In the genomic region with DNA sequence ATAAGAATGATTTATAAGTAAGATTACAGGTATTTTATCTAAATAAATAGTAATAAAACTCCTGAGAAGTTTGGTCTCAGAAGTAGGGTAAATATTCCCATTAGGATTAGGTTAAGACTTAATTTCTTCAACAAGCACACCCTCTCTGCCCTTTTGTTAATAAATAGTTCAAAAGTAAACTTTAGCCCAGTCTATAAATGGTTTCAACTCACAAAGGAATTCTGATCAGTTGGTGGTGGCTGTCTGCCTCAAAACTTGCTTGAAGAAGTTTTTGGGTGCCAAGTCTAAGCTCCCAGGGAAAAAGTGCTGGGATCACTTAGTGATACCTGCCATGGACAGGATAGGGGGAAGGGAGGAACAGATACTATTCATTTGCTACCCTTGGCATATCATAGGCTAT, we compare ENCODE assay signal across 16 cellular contexts. TPM values are rescaled to one million over a fixed set of nuclear protein-coding genes. Genes with fewer than 3 reads are reported as not detected.
DNase-seq lines count a peak whose midpoint lies in the region; ATAC-seq, FAIRE-seq and TF ChIP-seq lines count a peak whose summit lies in the region.
"Had no signal": no experiment of that assay in that cellular context is flagged by ENCODE, and none has a peak within 500 bp of the region (broad histone marks: within the 10 kb centered on the region; RNA-seq: fewer than 3 reads in every experiment).

No MANE protein-coding gene starts in this region.

- in situ Hi-C loops in Panc1 (cut with HindIII; ENCODE audit: low pct_unique_long_range_greater_than_20kb, low sequenced_read_pairs), result no loop called here

- no peaks in the 10 kb centered on the region for H3K9me3 ChIP-seq in Panc1 (ENCODE audit: control insufficient read depth, insufficient read depth, low read depth, low read length)
- H3K9me3 ChIP-seq in esophagus muscularis mucosa, result no peaks in the 10 kb centered on the region
- no peaks in the 10 kb centered on the region for H3K9me3 ChIP-seq in muscle layer of colon (ENCODE audit: low read length)
- H3K9me3 ChIP-seq in PC-3 (ENCODE audit: low read length), result no peaks in the 10 kb centered on the region

- H3K9ac ChIP-seq in muscle layer of colon (ENCODE audit: low read length), result no peak overlapping the region
- no peak overlapping the region for H3K9ac ChIP-seq in PC-3 (ENCODE audit: low read length)

- intact Hi-C loops in Panc1 (cut with micrococcal nuclease; ENCODE audit: unreplicated experiment), result no loop called here
- intact Hi-C loops in esophagus muscularis mucosa (cut with DNase I), result no loop called here
- intact Hi-C loops in PC-3 (cut with micrococcal nuclease), result no loop called here

- peak; percentile 32; the same call in 1 of the 2 replicates for ATAC-seq in Panc1
- ATAC-seq in activated CD4-positive, CD25-positive, alpha-beta regulatory T cell treated with anti-CD3 and anti-CD28 coated beads, Interleukin-2, amount 50 U/mL, for 24 hours, result no peak
- no peak for ATAC-seq in PC-3
- no peak for ATAC-seq in GM18868 (IDR thresholded peaks at IDR 0.05; ENCODE audit: unreplicated experiment)
- ATAC-seq: K562 had no signal

- no peak overlapping the region for H2AFZ ChIP-seq in PC-3 (ENCODE audit: low read length)

- TF ChIP-seq CTCF in Panc1 (IDR thresholded peaks at IDR 0.05) (no peak), esophagus muscularis mucosa (IDR thresholded peaks at IDR 0.05) (no peak), PC-3 (conservative IDR thresholded peaks at IDR 0.05; ENCODE audit: low read depth, low read length) (no peak), D721Med (IDR thresholded peaks at IDR 0.05; ENCODE audit: insufficient read depth, missing control alignments) (no peak)

- H3K36me3 ChIP-seq in Panc1 (ENCODE audit: control insufficient read depth, insufficient read depth, low read length) (peaks cover 4% of the 10 kb centered on the region; the same call in 1 of the 2 replicates), esophagus muscularis mucosa (no peaks in the 10 kb centered on the region), muscle layer of colon (ENCODE audit: insufficient read depth, low read length) (no peaks in the 10 kb centered on the region), PC-3 (ENCODE audit: low read depth, low read length) (no peaks in the 10 kb centered on the region)
- H3K36me3 ChIP-seq: brain microvascular endothelial cell had no signal

- no peak for DNase-seq in Panc1 (ENCODE audit: low read depth, low spot score)
- no peak for DNase-seq in esophagus muscularis mucosa (ENCODE audit: extremely low spot score)
- no peak for DNase-seq in PC-3
- no peak for DNase-seq in D721Med (ENCODE audit: insufficient read length, low spot score)
- DNase-seq: activated CD4-positive, alpha-beta T cell treated with anti-CD3 and anti-CD28 coated beads, Interleukin-2, amount 50 U/mL, for 1 hour; activated naive CD4-positive, alpha-beta T cell treated with anti-CD3 and anti-CD28 coated beads for 36 hours; activated T-cell treated with anti-CD3 and anti-CD28 coated beads for 4 hours; brain microvascular endothelial cell; COR-L47; effector memory CD4-positive, alpha-beta T cell; NCI-H69 had no signal

- TF ChIP-seq EP300 in esophagus muscularis mucosa (IDR thresholded peaks at IDR 0.05), result no peak

- BruUV-seq in Panc1 (replicated peaks; lab: Mats Ljungman, UMichigan), result no TSS peak
- BruUV-seq in PC-3 (replicated peaks; lab: Mats Ljungman, UMichigan), result no TSS peak

- no peaks in the 10 kb centered on the region for H4K20me1 ChIP-seq in PC-3 (ENCODE audit: low read length)

- CTCF ChIA-PET in Panc1 (lab: Charles Lee), result no interaction called here
- CTCF ChIA-PET in PC-3 (lab: Charles Lee), result no interaction called here

- H3K4me1 ChIP-seq in Panc1 (ENCODE audit: control insufficient read depth, insufficient read depth, low read length), result peaks cover 92% of the 10 kb centered on the region
- H3K4me1 ChIP-seq in esophagus muscularis mucosa, result peaks cover 87 to 100% (median 98%) of the 10 kb centered on the region in 4 donors
- peaks cover 82% of the 10 kb centered on the region for H3K4me1 ChIP-seq in muscle layer of colon (ENCODE audit: insufficient read depth, low read length)
- H3K4me1 ChIP-seq in PC-3 (ENCODE audit: insufficient read depth, low read length), result no peaks in the 10 kb centered on the region

- FAIRE-seq in D721Med (lab: Jason Lieb, UNC), result no peak
- FAIRE-seq: K562 had no signal

- H3K4me2 ChIP-seq in PC-3 (ENCODE audit: low read length), result no peak overlapping the region

- no peaks in the 10 kb centered on the region for H3F3A ChIP-seq in PC-3 (ENCODE audit: low read length, unreplicated experiment)

- POLR2A ChIA-PET in Panc1 (lab: Charles Lee), result interaction anchor here (1.1 kb wide), 1 partner anchor 10 kb away, joined by 3 read pairs; no protein-coding TSS in a partner anchor
- POLR2A ChIA-PET in PC-3 (lab: Charles Lee; ENCODE audit: unreplicated experiment), result no interaction called here

- no peaks in the 10 kb centered on the region for H3K79me2 ChIP-seq in PC-3 (ENCODE audit: low read length)

- no peaks in the 10 kb centered on the region for H3K9me2 ChIP-seq in PC-3 (replicated peaks; ENCODE audit: low read length)

- no peak for TF ChIP-seq POLR2A in esophagus muscularis mucosa (IDR thresholded peaks at IDR 0.05; ENCODE audit: low read depth)

- no peak overlapping the region for H3K4me3 ChIP-seq in Panc1 (ENCODE audit: low read depth in 2 of 2, low read length in 2 of 2)
- no peak overlapping the region for H3K4me3 ChIP-seq in esophagus muscularis mucosa
- no peak overlapping the region for H3K4me3 ChIP-seq in muscle layer of colon (ENCODE audit: low read depth in 1 of 2, low read length in 2 of 2)
- H3K4me3 ChIP-seq in PC-3 (ENCODE audit: low read length), result no peak overlapping the region
- H3K4me3 ChIP-seq: K562 had no signal

- H3K27me3 ChIP-seq in Panc1 (ENCODE audit: control insufficient read depth, insufficient read depth, low read length), result no peaks in the 10 kb centered on the region
- no peaks in the 10 kb centered on the region for H3K27me3 ChIP-seq in esophagus muscularis mucosa
- no peaks in the 10 kb centered on the region for H3K27me3 ChIP-seq in muscle layer of colon (ENCODE audit: control insufficient read depth in 1 of 2, insufficient read depth in 2 of 2, low read length in 2 of 2)
- no peaks in the 10 kb centered on the region for H3K27me3 ChIP-seq in PC-3 (ENCODE audit: low read length)
- H3K27me3 ChIP-seq: brain microvascular endothelial cell had no signal

- H3K27ac ChIP-seq in Panc1 (ENCODE audit: low read length) (peak overlapping the region; percentile 100), esophagus muscularis mucosa (replicated peaks in 1 of 4) (peak overlapping the region; percentile 75 to 79 (median 76)), muscle layer of colon (ENCODE audit: low read depth, low read length) (peak overlapping the region; percentile 53), temporal lobe (ENCODE audit: low read depth, low read length) (peak overlapping the region; percentile 99), PC-3 (ENCODE audit: low read length) (no peak overlapping the region)
- H3K27ac ChIP-seq: brain microvascular endothelial cell had no signal

RNA-seq across cellular contexts. Expression of a gene that starts 22.9 kb away (rescaled TPM):
- total RNA-seq in Panc1 (2021; ENCODE audit: unreplicated experiment), result 103 TPM
- polyA plus RNA-seq in Panc1 (2012; ENCODE audit: insufficient read length), result 42.3 TPM
- 100 to 1,000 TPM in 2 of 4 donors, 10 to 100 TPM in 2; 92.8 to 132 (median 101) TPM for total RNA-seq in esophagus muscularis mucosa
- 19.2 TPM for total RNA-seq in temporal lobe
- 10.3 and 17.8 TPM in 2 replicates for total RNA-seq in PC-3 (2014; rRNA removed)
